Comparison of ENCODE assay signal across 8 cellular contexts in genomic region chr17:40323731-40324650, GRCh38. TPM values are rescaled to one million over a fixed set of nuclear protein-coding genes. Genes with fewer than 3 reads are reported as not detected.
DNase-seq lines count a peak whose midpoint lies in the region; ATAC-seq and TF ChIP-seq lines count a peak whose summit lies in the region.

No MANE protein-coding gene starts in this region.

- H3K4me3 ChIP-seq in HEK293 (ENCODE audit: low read depth, low read length) (no peak overlapping the region), esophagus (ENCODE audit: low read depth in 1 of 2, low read length in 2 of 2) (no peak overlapping the region), skeletal muscle tissue (ENCODE audit: low read length in 3 of 3) (peak overlapping the region; percentile 40 to 96 (median 45))

- TF ChIP-seq CTCF in HEK293 (tag by site-specific recombination; IDR thresholded peaks at IDR 0.05), result no peak

- H3K27me3 Mint-ChIP-seq in activated CD4-positive, alpha-beta memory T cell treated with anti-CD3 and anti-CD28 coated beads, Interleukin-2, amount 10 ng/mL, durations not matched to agents 7 days and 5 days, result no peaks in the 10 kb centered on the region

- peaks cover 50% of the 10 kb centered on the region for H3K36me3 Mint-ChIP-seq in activated CD4-positive, alpha-beta memory T cell treated with anti-CD3 and anti-CD28 coated beads, Interleukin-2, amount 10 ng/mL, durations not matched to agents 7 days and 5 days (ENCODE audit: low read depth)

- POLR2A ChIA-PET in HEK293 (lab: Yijun Ruan, JAX), result interaction anchor here (0.9 to 1.1 kb wide), 3 partner anchors 10 to 93 kb away, joined by 3 read pairs; partner anchors contain the start of gene TOP2A
- POLR2A ChIA-PET in activated CD4-positive, alpha-beta memory T cell treated with anti-CD3 and anti-CD28 coated beads, Interleukin-2, amount 10 ng/mL, durations not matched to agents 7 days and 5 days (lab: Charles Lee), result interaction anchor here (0.9 to 11.4 kb wide), 11 partner anchors 9 to 863 kb away, joined by 3 to 129 read pairs (median 5); partner anchors contain the start of genes CASC3, CCR7, CDC6 and CDK12

- H3K27me3 ChIP-seq in esophagus (ENCODE audit: control insufficient read depth in 1 of 2, insufficient read depth in 2 of 2, low read length in 2 of 2), result no peaks in the 10 kb centered on the region
- H3K27me3 ChIP-seq in skeletal muscle tissue (ENCODE audit: control insufficient read depth in 3 of 3, insufficient read depth in 3 of 3, low read length in 3 of 3), result no peaks in the 10 kb centered on the region

- H3K4me1 ChIP-seq in HEK293 (ENCODE audit: control insufficient read depth, insufficient read depth, low read length) (peaks cover 29% of the 10 kb centered on the region), esophagus (ENCODE audit: control insufficient read depth in 2 of 2, insufficient read depth in 2 of 2, low read length in 1 of 2) (peaks cover 17 to 54% of the 10 kb centered on the region in 2 donors), skeletal muscle tissue (ENCODE audit: control insufficient read depth in 3 of 3, insufficient read depth in 3 of 3, low read length in 3 of 3) (peaks cover 91 to 95% (median 93%) of the 10 kb centered on the region in 3 donors)

- no peaks in the 10 kb centered on the region for H3K9me3 Mint-ChIP-seq in activated CD4-positive, alpha-beta memory T cell treated with anti-CD3 and anti-CD28 coated beads, Interleukin-2, amount 10 ng/mL, durations not matched to agents 7 days and 5 days

- H3K9ac ChIP-seq in skeletal muscle tissue (ENCODE audit: low read depth in 1 of 3, low read length in 3 of 3), result peak overlapping the region; percentile 58 to 66 (median 63)

- peak; percentile 52 for DNase-seq in activated CD4-positive, alpha-beta memory T cell treated with anti-CD3 and anti-CD28 coated beads, Interleukin-2, amount 10 ng/mL, durations not matched to agents 7 days and 5 days
- DNase-seq in NOMO-1 treated with DMSO at 0.1 percent for 48 hours (lab: John Stamatoyannopoulos, UW; ENCODE audit: unreplicated experiment), result no peak

- H3K27ac ChIP-seq in HEK293 (ENCODE audit: extremely low read depth, low read depth, low read length) (no peak overlapping the region), esophagus (ENCODE audit: low read depth in 2 of 2, low read length in 1 of 2) (peak overlapping the region; percentile 79 to 90), skeletal muscle tissue (ENCODE audit: low read depth, low read length) (peak overlapping the region; percentile 99)

- H3K27ac Mint-ChIP-seq in activated CD4-positive, alpha-beta memory T cell treated with anti-CD3 and anti-CD28 coated beads, Interleukin-2, amount 10 ng/mL, durations not matched to agents 7 days and 5 days, result peak overlapping the region; percentile 93

- no peaks in the 10 kb centered on the region for H3K9me3 ChIP-seq in HEK293 (ENCODE audit: control insufficient read depth, insufficient read depth, low read depth, low read length)
- H3K9me3 ChIP-seq in esophagus (ENCODE audit: control insufficient read depth in 2 of 2, insufficient read depth in 1 of 2, low read depth in 1 of 2, low read length in 1 of 2), result no peaks in the 10 kb centered on the region
- no peaks in the 10 kb centered on the region for H3K9me3 ChIP-seq in skeletal muscle tissue (ENCODE audit: control insufficient read depth in 3 of 3, low read length in 3 of 3)

- CTCF ChIA-PET in HEK293 (lab: Yijun Ruan, JAX), result interaction anchor here (0.9 to 1.5 kb wide), 2 partner anchors 19 to 31 kb away, joined by 3 to 4 read pairs; no protein-coding TSS in a partner anchor
- CTCF ChIA-PET in activated CD4-positive, alpha-beta memory T cell treated with anti-CD3 and anti-CD28 coated beads, Interleukin-2, amount 10 ng/mL, durations not matched to agents 7 days and 5 days (lab: Charles Lee), result interaction anchor here (1.0 to 4.6 kb wide), 7 partner anchors 17 to 236 kb away, joined by 3 to 20 read pairs (median 5); no protein-coding TSS in a partner anchor

- H3K36me3 ChIP-seq in HEK293 (ENCODE audit: control insufficient read depth in 2 of 2, insufficient read depth in 1 of 2, low read length in 2 of 2) (no peaks in the 10 kb centered on the region), esophagus (ENCODE audit: control insufficient read depth in 2 of 2, insufficient read depth in 2 of 2, low read length in 1 of 2) (peaks cover 0 to 2% of the 10 kb centered on the region in 2 donors), skeletal muscle tissue (ENCODE audit: control insufficient read depth in 3 of 3, insufficient read depth in 3 of 3, low read length in 3 of 3) (no peaks in the 10 kb centered on the region)

- H3K4me1 Mint-ChIP-seq in activated CD4-positive, alpha-beta memory T cell treated with anti-CD3 and anti-CD28 coated beads, Interleukin-2, amount 10 ng/mL, durations not matched to agents 7 days and 5 days, result peaks cover 89% of the 10 kb centered on the region

- ATAC-seq in GM18858 (IDR thresholded peaks at IDR 0.05; ENCODE audit: unreplicated experiment) (no peak), HG03139 (IDR thresholded peaks at IDR 0.05; ENCODE audit: unreplicated experiment) (no peak), HG03045 (IDR thresholded peaks at IDR 0.05; ENCODE audit: unreplicated experiment) (no peak)

- H3K4me3 Mint-ChIP-seq in activated CD4-positive, alpha-beta memory T cell treated with anti-CD3 and anti-CD28 coated beads, Interleukin-2, amount 10 ng/mL, durations not matched to agents 7 days and 5 days, result peak overlapping the region; percentile 90

- WGBS in esophagus, 2 donors, result 49% methylated on average over 11 of the region's 11 CpGs

TF ChIP-seq in HEK293, 187 proteins besides CTCF, POLR2A, EP300 and RAD21:
- peak; percentile 90 for TF ChIP-seq ZNF449 (tag by site-specific recombination; IDR thresholded peaks at IDR 0.05)
- TF ChIP-seq ZNF555 (tag by site-specific recombination; conservative IDR thresholded peaks at IDR 0.05), result no peak
- no peak for TF ChIP-seq ZNF692 (tag by site-specific recombination; IDR thresholded peaks at IDR 0.05)
- TF ChIP-seq ZXDB (tag by site-specific recombination; IDR thresholded peaks at IDR 0.05), result no peak
- no peak for TF ChIP-seq ZNF645 (tag by site-specific recombination; IDR thresholded peaks at IDR 0.05)

RNA-seq across cellular contexts. Expression of gene RARA, which starts 15.0 kb away (rescaled TPM):
- 10 to 100 TPM; 65.2 to 65.5 TPM for total RNA-seq in activated CD4-positive, alpha-beta memory T cell treated with anti-CD3 and anti-CD28 coated beads, Interleukin-2, amount 10 ng/mL, durations not matched to agents 7 days and 5 days
- polyA plus RNA-seq in esophagus, result 1 to 10 TPM; 5.2 to 6.6 TPM
- total RNA-seq in skeletal muscle tissue, result 17.2 TPM

RNA-seq across cellular contexts. Expression of gene CDC6, which starts 36.3 kb away (rescaled TPM):
- 10 to 100 TPM; 67.5 to 69.9 TPM for total RNA-seq in activated CD4-positive, alpha-beta memory T cell treated with anti-CD3 and anti-CD28 coated beads, Interleukin-2, amount 10 ng/mL, durations not matched to agents 7 days and 5 days
- 1 to 10 TPM; 5.1 to 7.5 TPM for polyA plus RNA-seq in esophagus
- total RNA-seq in skeletal muscle tissue, result 4.2 TPM

RNA-seq across cellular contexts. Expression of gene GJD3, which starts 40.5 kb away (rescaled TPM):
- not detected for total RNA-seq in activated CD4-positive, alpha-beta memory T cell treated with anti-CD3 and anti-CD28 coated beads, Interleukin-2, amount 10 ng/mL, durations not matched to agents 7 days and 5 days
- polyA plus RNA-seq in esophagus, result 1 to 10 TPM in 1 of 2 donors, under 1 TPM in 1; 0.68 to 1.0 TPM
- 0.52 TPM for total RNA-seq in skeletal muscle tissue

Comparison
In these comparisons a context has a peak if more than half of its experiments do, and no peak if none do; other contexts are left out.
1. H3K4me3 ChIP-seq: peak in skeletal muscle tissue (3 of 3); none in HEK293 (single experiment) and esophagus (0 of 2).
2. RNA of gene CDC6, which starts 36.3 kb away (total RNA-seq): 67.5 to 69.9 TPM in activated CD4-positive, alpha-beta memory T cell treated with anti-CD3 and anti-CD28 coated beads, Interleukin-2, amount 10 ng/mL, durations not matched to agents 7 days and 5 days; 4.2 TPM in skeletal muscle tissue (single experiment); every median in the first group is over 10 times any median in the second.